ENCODE assay signal across 7 cellular contexts in genomic region chr17:47830396-47830907, GRCh38. TPM values are rescaled to one million over a fixed set of nuclear protein-coding genes. Genes with fewer than 3 reads are reported as not detected.
A peak's percentile ranks its signal among the peaks of the same experiment; 100 is the strongest.
DNase-seq lines count a peak whose midpoint lies in the region; ATAC-seq, FAIRE-seq and TF ChIP-seq lines count a peak whose summit lies in the region.

No MANE protein-coding gene starts in this region.

- no peaks in the 10 kb centered on the region for H3K4me1 ChIP-seq in iPS-15b (ENCODE audit: control insufficient read depth, insufficient read depth, low read length)

- H3K27ac Mint-ChIP-seq in activated CD8-positive, alpha-beta T cell treated with anti-CD3 and anti-CD28 coated beads, Interleukin-2, amount 10 ng/mL, durations not matched to agents 7 days and 5 days: peak overlapping the region; percentile 92
- peak overlapping the region; percentile 89 for H3K27ac Mint-ChIP-seq in stimulated activated memory B cell treated with anti-CD40 and anti-IgM and Interleukin-4, amounts not matched to agents 10 μg/mL and 1 μg/mL and 100 μg/mL, for 72 hours

- FAIRE-seq in GM12891 (lab: Jason Lieb, UNC): no peak

- no peaks in the 10 kb centered on the region for H3K9me3 Mint-ChIP-seq in activated CD8-positive, alpha-beta T cell treated with anti-CD3 and anti-CD28 coated beads, Interleukin-2, amount 10 ng/mL, durations not matched to agents 7 days and 5 days (ENCODE audit: insufficient read depth)
- no peaks in the 10 kb centered on the region for H3K9me3 Mint-ChIP-seq in stimulated activated memory B cell treated with anti-CD40 and anti-IgM and Interleukin-4, amounts not matched to agents 10 μg/mL and 1 μg/mL and 100 μg/mL, for 72 hours

- H3K36me3 Mint-ChIP-seq in activated CD8-positive, alpha-beta T cell treated with anti-CD3 and anti-CD28 coated beads, Interleukin-2, amount 10 ng/mL, durations not matched to agents 7 days and 5 days (ENCODE audit: low read depth): peaks cover 26% of the 10 kb centered on the region
- H3K36me3 Mint-ChIP-seq in stimulated activated memory B cell treated with anti-CD40 and anti-IgM and Interleukin-4, amounts not matched to agents 10 μg/mL and 1 μg/mL and 100 μg/mL, for 72 hours: peaks cover 22% of the 10 kb centered on the region

- no peak overlapping the region; the same call in 1 of the 2 replicates for H3K27ac ChIP-seq in HL-60 (replicated peaks)

- no peak for TF ChIP-seq POLR2A in GM12891 (IDR thresholded peaks at IDR 0.05; ENCODE audit: low read depth, low read length)

- H3K9me3 ChIP-seq in iPS-15b (ENCODE audit: control insufficient read depth, insufficient read depth, low read length): no peaks in the 10 kb centered on the region

- H3K4me3 Mint-ChIP-seq in activated CD8-positive, alpha-beta T cell treated with anti-CD3 and anti-CD28 coated beads, Interleukin-2, amount 10 ng/mL, durations not matched to agents 7 days and 5 days: peak overlapping the region; percentile 84
- peak overlapping the region; percentile 93 for H3K4me3 Mint-ChIP-seq in stimulated activated memory B cell treated with anti-CD40 and anti-IgM and Interleukin-4, amounts not matched to agents 10 μg/mL and 1 μg/mL and 100 μg/mL, for 72 hours

- DNase-seq in HL-60 (ENCODE audit: low read depth in 1 of 2, low spot score in 1 of 2): no peak
- no peak for DNase-seq in activated CD8-positive, alpha-beta T cell treated with anti-CD3 and anti-CD28 coated beads, Interleukin-2, amount 10 ng/mL, durations not matched to agents 7 days and 5 days
- DNase-seq in GM12891 (ENCODE audit: insufficient read length, low spot score): no peak

- H3K4me1 Mint-ChIP-seq in activated CD8-positive, alpha-beta T cell treated with anti-CD3 and anti-CD28 coated beads, Interleukin-2, amount 10 ng/mL, durations not matched to agents 7 days and 5 days (ENCODE audit: low read depth): peaks cover 46% of the 10 kb centered on the region
- peaks cover 29% of the 10 kb centered on the region for H3K4me1 Mint-ChIP-seq in stimulated activated memory B cell treated with anti-CD40 and anti-IgM and Interleukin-4, amounts not matched to agents 10 μg/mL and 1 μg/mL and 100 μg/mL, for 72 hours

- ATAC-seq in activated CD8-positive, alpha-beta T cell treated with anti-CD3 and anti-CD28 coated beads, Interleukin-2, amount 10 ng/mL, durations not matched to agents 7 days and 5 days: no peak
- no peak for ATAC-seq in stimulated activated memory B cell treated with anti-CD40 and anti-IgM and Interleukin-4, amounts not matched to agents 10 μg/mL and 1 μg/mL and 100 μg/mL, for 72 hours
- ATAC-seq in GM18870 (IDR thresholded peaks at IDR 0.05; ENCODE audit: unreplicated experiment) (no peak), GM18861 (IDR thresholded peaks at IDR 0.05; ENCODE audit: unreplicated experiment) (no peak)

- CTCF ChIA-PET in activated CD8-positive, alpha-beta T cell treated with anti-CD3 and anti-CD28 coated beads, Interleukin-2, amount 10 ng/mL, durations not matched to agents 7 days and 5 days (lab: Charles Lee): interaction anchor here (1.0 to 2.4 kb wide), 10 partner anchors 9 to 120 kb away, joined by 3 to 15 read pairs (median 6); partner anchors contain the start of genes OSBPL7, PNPO and SCRN2

- POLR2A ChIA-PET in activated CD8-positive, alpha-beta T cell treated with anti-CD3 and anti-CD28 coated beads, Interleukin-2, amount 10 ng/mL, durations not matched to agents 7 days and 5 days (lab: Charles Lee): interaction anchor here (0.6 to 2.5 kb wide), 8 partner anchors 7 to 176 kb away, joined by 3 to 25 read pairs (median 8); partner anchors contain the start of genes OSBPL7, PNPO, SCRN2 and SP2

- H3K27me3 ChIP-seq in HL-60 (ENCODE audit: insufficient read depth, poor library complexity, severe bottlenecking) (no peaks in the 10 kb centered on the region), iPS-15b (ENCODE audit: control insufficient read depth, insufficient read depth, low read length) (no peaks in the 10 kb centered on the region)

- peak overlapping the region; percentile 64 for H3K4me3 ChIP-seq in HL-60 (replicated peaks; ENCODE audit: insufficient read depth, low read length)
- peak overlapping the region; percentile 100 for H3K4me3 ChIP-seq in iPS-15b (ENCODE audit: low read depth, low read length)

- peaks cover 23% of the 10 kb centered on the region for H3K36me3 ChIP-seq in iPS-15b (ENCODE audit: control insufficient read depth, insufficient read depth, low read length)

- peak overlapping the region; percentile 96 for H3K9ac ChIP-seq in iPS-15b (ENCODE audit: low read depth, low read length)

- no peaks in the 10 kb centered on the region for H3K27me3 Mint-ChIP-seq in activated CD8-positive, alpha-beta T cell treated with anti-CD3 and anti-CD28 coated beads, Interleukin-2, amount 10 ng/mL, durations not matched to agents 7 days and 5 days (ENCODE audit: low read depth)
- no peaks in the 10 kb centered on the region for H3K27me3 Mint-ChIP-seq in stimulated activated memory B cell treated with anti-CD40 and anti-IgM and Interleukin-4, amounts not matched to agents 10 μg/mL and 1 μg/mL and 100 μg/mL, for 72 hours

- TF ChIP-seq CTCF in HL-60 (IDR thresholded peaks at IDR 0.05; ENCODE audit: insufficient read depth, low read length): no peak

TF ChIP-seq in GM12891, 5 proteins besides CTCF, POLR2A, EP300 and RAD21:
- TF ChIP-seq POLR2AphosphoS5 (IDR thresholded peaks at IDR 0.05; ENCODE audit: low read depth, low read length): no peak
- TF ChIP-seq SPI1 (IDR thresholded peaks at IDR 0.05; ENCODE audit: low read depth, low read length): no peak
- TF ChIP-seq PAX5 (IDR thresholded peaks at IDR 0.05; ENCODE audit: insufficient read depth, low read length, severe bottlenecking): no peak

RNA-seq across cellular contexts. Expression of gene MRPL10, which starts 0.9 kb away (rescaled TPM):
- total RNA-seq in activated CD8-positive, alpha-beta T cell treated with anti-CD3 and anti-CD28 coated beads, Interleukin-2, amount 10 ng/mL, durations not matched to agents 7 days and 5 days: 10 to 100 TPM; 37.9 to 41.6 TPM
- polyA plus RNA-seq in GM12891 (2012; ENCODE audit: low read depth, missing spikeins): 40.8 TPM

RNA-seq across cellular contexts. Expression of gene LRRC46, which starts 1.0 kb away (rescaled TPM):
- under 1 TPM; 0.82 to 0.97 TPM for total RNA-seq in activated CD8-positive, alpha-beta T cell treated with anti-CD3 and anti-CD28 coated beads, Interleukin-2, amount 10 ng/mL, durations not matched to agents 7 days and 5 days
- 0.56 TPM for polyA plus RNA-seq in GM12891 (2012; ENCODE audit: low read depth, missing spikeins)

RNA-seq across cellular contexts. Expression of gene OSBPL7, which starts 8.9 kb away (rescaled TPM):
- 10 to 100 TPM; 33.0 to 33.6 TPM for total RNA-seq in activated CD8-positive, alpha-beta T cell treated with anti-CD3 and anti-CD28 coated beads, Interleukin-2, amount 10 ng/mL, durations not matched to agents 7 days and 5 days
- 8.6 TPM for polyA plus RNA-seq in GM12891 (2012; ENCODE audit: low read depth, missing spikeins)

RNA-seq across cellular contexts. Expression of gene SCRN2, which starts 10.6 kb away (rescaled TPM):
- 10 to 100 TPM; 24.1 to 24.8 TPM for total RNA-seq in activated CD8-positive, alpha-beta T cell treated with anti-CD3 and anti-CD28 coated beads, Interleukin-2, amount 10 ng/mL, durations not matched to agents 7 days and 5 days
- polyA plus RNA-seq in GM12891 (2012; ENCODE audit: low read depth, missing spikeins): 21.0 TPM

RNA-seq across cellular contexts. Expression of gene SP6, which starts 20.5 kb away (rescaled TPM):
- total RNA-seq in activated CD8-positive, alpha-beta T cell treated with anti-CD3 and anti-CD28 coated beads, Interleukin-2, amount 10 ng/mL, durations not matched to agents 7 days and 5 days: under 1 TPM in 1 of 2 experiments, not detected in 1; 0.05 TPM
- polyA plus RNA-seq in GM12891 (2012; ENCODE audit: low read depth, missing spikeins): 0.09 TPM
